Comparison of ENCODE assay signal across 23 cellular contexts in the genomic region with DNA sequence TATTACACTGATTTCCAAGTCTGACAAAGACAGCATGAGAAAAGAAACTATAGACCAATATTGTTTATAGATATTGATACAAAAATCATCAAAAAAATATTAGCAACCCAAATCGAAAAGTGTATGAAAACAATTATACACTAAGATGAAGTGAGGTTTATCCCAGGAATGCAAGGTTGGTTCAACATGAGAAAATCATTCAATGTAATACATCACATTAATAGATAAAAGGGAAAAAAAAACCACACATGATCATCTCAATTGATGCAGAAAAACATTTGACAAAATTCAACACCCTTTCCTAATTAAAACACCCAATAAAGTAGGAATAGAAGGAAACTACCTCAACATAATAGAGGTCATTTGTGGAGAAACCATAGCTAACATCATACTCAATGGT.
"Had no signal": no experiment of that assay in that cellular context is flagged by ENCODE, and none has a peak within 500 bp of the region (broad histone marks: within the 10 kb centered on the region; RNA-seq: fewer than 3 reads in every experiment).

No MANE protein-coding gene starts in this region.

- DNase-seq: activated CD8-positive, alpha-beta memory T cell treated with anti-CD3 and anti-CD28 coated beads, Interleukin-2, amount 50 U/mL, for 48 hours; activated effector memory CD4-positive, alpha-beta T cell treated with Interleukin-2 at 50 U/mL for 16 hours; activated naive CD4-positive, alpha-beta T cell treated with anti-CD3 and anti-CD28 coated beads for 36 hours; activated naive CD8-positive, alpha-beta T cell treated with anti-CD3 and anti-CD28 coated beads, Interleukin-2, amount 10 ng/mL, durations not matched to agents 7 days and 5 days; activated T-cell treated with anti-CD3 and anti-CD28 coated beads, Interleukin-2, amount 50 U/mL, for 48 hours; amygdala; caudate nucleus; effector memory CD4-positive, alpha-beta T cell; esophagus squamous epithelium; heart left ventricle; mesendoderm; posterior cingulate gyrus; right lobe of liver; stimulated activated CD4-positive, alpha-beta T cell treated with anti-CD3 and anti-CD28 coated beads, Interleukin-2, amount 100 ng/mL, for 24 hours; stimulated activated naive CD8-positive, alpha-beta T cell treated with anti-CD3 and anti-CD28 coated beads, Interleukin-15, amount 100 ng/mL, for 72 hours; T1000; tibial artery had no signal

- H3K4me1 Mint-ChIP-seq: activated naive CD8-positive, alpha-beta T cell treated with anti-CD3 and anti-CD28 coated beads, Interleukin-2, amount 10 ng/mL, durations not matched to agents 7 days and 5 days; brain; neural progenitor cell; stimulated activated effector memory CD8-positive, alpha-beta T cell treated with anti-CD3 and anti-CD28 coated beads, Interleukin-12 subunit alpha, Interleukin-12 subunit beta, amount 100 ng/mL, for 72 hours; stimulated activated naive CD8-positive, alpha-beta T cell treated with anti-CD3 and anti-CD28 coated beads, Interleukin-15, amount 100 ng/mL, for 72 hours had no signal

- H3K27me3 Mint-ChIP-seq: activated naive CD8-positive, alpha-beta T cell treated with anti-CD3 and anti-CD28 coated beads, Interleukin-2, amount 10 ng/mL, durations not matched to agents 7 days and 5 days; brain; naive thymus-derived CD4-positive, alpha-beta T cell; stimulated activated naive CD8-positive, alpha-beta T cell treated with anti-CD3 and anti-CD28 coated beads, Interleukin-15, amount 100 ng/mL, for 72 hours had no signal

- H3K27ac Mint-ChIP-seq: activated naive CD4-positive, alpha-beta T cell treated with anti-CD3 and anti-CD28 coated beads for 36 hours; activated naive CD8-positive, alpha-beta T cell treated with anti-CD3 and anti-CD28 coated beads, Interleukin-2, amount 10 ng/mL, durations not matched to agents 7 days and 5 days; brain; naive thymus-derived CD4-positive, alpha-beta T cell; neural progenitor cell; stimulated activated effector memory CD8-positive, alpha-beta T cell treated with anti-CD3 and anti-CD28 coated beads, Interleukin-12 subunit alpha, Interleukin-12 subunit beta, amount 100 ng/mL, for 72 hours; stimulated activated naive CD8-positive, alpha-beta T cell treated with anti-CD3 and anti-CD28 coated beads, Interleukin-15, amount 100 ng/mL, for 72 hours; T-helper 1 cell treated with Interleukin-12 subunit alpha and Interleukin-12 subunit beta and Interleukin-4 antibody, amounts not matched to agents 30 μg/mL and 1 μg/mL, for 36 hours; WTC11 had no signal

- H3K4me3 Mint-ChIP-seq: activated naive CD4-positive, alpha-beta T cell treated with anti-CD3 and anti-CD28 coated beads for 36 hours; activated naive CD8-positive, alpha-beta T cell treated with anti-CD3 and anti-CD28 coated beads, Interleukin-2, amount 10 ng/mL, durations not matched to agents 7 days and 5 days; brain; naive thymus-derived CD4-positive, alpha-beta T cell; neural progenitor cell; stimulated activated effector memory CD8-positive, alpha-beta T cell treated with anti-CD3 and anti-CD28 coated beads, Interleukin-12 subunit alpha, Interleukin-12 subunit beta, amount 100 ng/mL, for 72 hours; stimulated activated naive CD8-positive, alpha-beta T cell treated with anti-CD3 and anti-CD28 coated beads, Interleukin-15, amount 100 ng/mL, for 72 hours; T-helper 1 cell treated with Interleukin-12 subunit alpha and Interleukin-12 subunit beta and Interleukin-4 antibody, amounts not matched to agents 30 μg/mL and 1 μg/mL, for 36 hours; WTC11 had no signal

- ATAC-seq: heart left ventricle; naive thymus-derived CD4-positive, alpha-beta T cell; right lobe of liver; stimulated activated effector memory CD8-positive, alpha-beta T cell treated with anti-CD3 and anti-CD28 coated beads, Interleukin-12 subunit alpha, Interleukin-12 subunit beta, amount 100 ng/mL, for 72 hours; stimulated activated naive CD8-positive, alpha-beta T cell treated with anti-CD3 and anti-CD28 coated beads, Interleukin-15, amount 100 ng/mL, for 72 hours; WTC11 had no signal

- H3K36me3 Mint-ChIP-seq: stimulated activated effector memory CD8-positive, alpha-beta T cell treated with anti-CD3 and anti-CD28 coated beads, Interleukin-12 subunit alpha, Interleukin-12 subunit beta, amount 100 ng/mL, for 72 hours had no signal
